Comparison of ENCODE assay signal across 27 cellular contexts in genomic region chr5:10502130-10502529, GRCh38.
"Had no signal": no experiment of that assay in that cellular context is flagged by ENCODE, and none has a peak within 500 bp of the region (broad histone marks: within the 10 kb centered on the region; RNA-seq: fewer than 3 reads in every experiment).

No MANE protein-coding gene starts in this region.

- H3K4me3 ChIP-seq: esophagus muscularis mucosa, gastroesophageal sphincter, heart left ventricle, left ventricle myocardium inferior, prostate gland, skin epidermis, stomach had no signal

- H3K36me3 ChIP-seq: esophagus muscularis mucosa, gastroesophageal sphincter, heart left ventricle, left ventricle myocardium inferior, prostate gland, stomach had no signal

- ATAC-seq: activated CD8-positive, alpha-beta T cell treated with anti-CD3 and anti-CD28 coated beads for 36 hours; activated naive CD8-positive, alpha-beta T cell treated with anti-CD3 and anti-CD28 coated beads, Interleukin-2, amount 50 U/mL, for 24 hours had no signal

- H3K4me3 Mint-ChIP-seq: activated CD4-positive, alpha-beta T cell treated with anti-CD3 and anti-CD28 coated beads, Interleukin-2, amount 10 ng/mL, durations not matched to agents 24 days and 14 days; activated CD8-positive, alpha-beta T cell treated with anti-CD3 and anti-CD28 coated beads for 36 hours; activated naive CD4-positive, alpha-beta T cell treated with anti-CD3 and anti-CD28 coated beads, Interleukin-2, amount 10 ng/mL, durations not matched to agents 7 days and 5 days; activated naive CD8-positive, alpha-beta T cell treated with anti-CD3 and anti-CD28 coated beads, Interleukin-2, amount 50 U/mL, for 24 hours; activated T-cell treated with anti-CD3 and anti-CD28 coated beads, Interleukin-2, amount 50 U/mL, for 24 hours; T-helper 2 cell treated with Interferon-gamma antibody and Interleukin-4, amounts not matched to agents 5 μg/mL and 100 μg/mL, for 36 hours had no signal

- H3K27ac ChIP-seq: esophagus muscularis mucosa, gastroesophageal sphincter, heart left ventricle, prostate gland, skin epidermis, stomach had no signal

- DNase-seq: activated CD4-positive, alpha-beta T cell treated with anti-CD3 and anti-CD28 coated beads, Interleukin-2, amount 10 ng/mL, durations not matched to agents 24 days and 14 days; activated CD4-positive, CD25-positive, alpha-beta regulatory T cell; activated CD8-positive, alpha-beta T cell treated with anti-CD3 and anti-CD28 coated beads for 36 hours; activated naive CD4-positive, alpha-beta T cell treated with anti-CD3 and anti-CD28 coated beads, Interleukin-2, amount 10 ng/mL, durations not matched to agents 7 days and 5 days; activated naive CD8-positive, alpha-beta T cell treated with anti-CD3 and anti-CD28 coated beads, Interleukin-2, amount 50 U/mL, for 24 hours; activated T-cell treated with anti-CD3 and anti-CD28 coated beads, Interleukin-2, amount 50 U/mL, for 24 hours; cerebellar nuclear complex; dermis blood vessel endothelial cell; effector memory CD4-positive, alpha-beta T cell; heart left ventricle; kidney; left ventricle myocardium inferior; mammary epithelial cell; stimulated activated CD4-positive, alpha-beta T cell treated with anti-CD3 and anti-CD28 coated beads, Interleukin-15, amount 100 ng/mL, for 24 hours; stimulated activated CD4-positive, alpha-beta T cell treated with anti-CD3 and anti-CD28 coated beads, Interleukin-4, amount 100 ng/mL, for 1 hour; stomach; SW 1271; trophoblast cell had no signal

- H3K9me3 Mint-ChIP-seq: activated CD4-positive, alpha-beta T cell treated with anti-CD3 and anti-CD28 coated beads, Interleukin-2, amount 10 ng/mL, durations not matched to agents 24 days and 14 days; activated CD8-positive, alpha-beta T cell treated with anti-CD3 and anti-CD28 coated beads for 36 hours; activated naive CD4-positive, alpha-beta T cell treated with anti-CD3 and anti-CD28 coated beads, Interleukin-2, amount 10 ng/mL, durations not matched to agents 7 days and 5 days; activated naive CD8-positive, alpha-beta T cell treated with anti-CD3 and anti-CD28 coated beads, Interleukin-2, amount 50 U/mL, for 24 hours; activated T-cell treated with anti-CD3 and anti-CD28 coated beads, Interleukin-2, amount 50 U/mL, for 24 hours; T-helper 2 cell treated with Interferon-gamma antibody and Interleukin-4, amounts not matched to agents 5 μg/mL and 100 μg/mL, for 36 hours had no signal

- FAIRE-seq: astrocyte, bronchial epithelial cell, endothelial cell of umbilical vein, kidney, TTC549 had no signal

- H3K27me3 Mint-ChIP-seq: activated CD8-positive, alpha-beta T cell treated with anti-CD3 and anti-CD28 coated beads for 36 hours; activated T-cell treated with anti-CD3 and anti-CD28 coated beads, Interleukin-2, amount 50 U/mL, for 24 hours had no signal

- H3K4me1 Mint-ChIP-seq: activated CD4-positive, alpha-beta T cell treated with anti-CD3 and anti-CD28 coated beads, Interleukin-2, amount 10 ng/mL, durations not matched to agents 24 days and 14 days; activated naive CD4-positive, alpha-beta T cell treated with anti-CD3 and anti-CD28 coated beads, Interleukin-2, amount 10 ng/mL, durations not matched to agents 7 days and 5 days had no signal

- H3K4me1 ChIP-seq: esophagus muscularis mucosa, gastroesophageal sphincter, prostate gland, stomach had no signal

- H3K27ac Mint-ChIP-seq: activated CD4-positive, alpha-beta T cell treated with anti-CD3 and anti-CD28 coated beads, Interleukin-2, amount 10 ng/mL, durations not matched to agents 24 days and 14 days; activated CD8-positive, alpha-beta T cell treated with anti-CD3 and anti-CD28 coated beads for 36 hours; activated naive CD4-positive, alpha-beta T cell treated with anti-CD3 and anti-CD28 coated beads, Interleukin-2, amount 10 ng/mL, durations not matched to agents 7 days and 5 days; activated naive CD8-positive, alpha-beta T cell treated with anti-CD3 and anti-CD28 coated beads, Interleukin-2, amount 50 U/mL, for 24 hours; activated T-cell treated with anti-CD3 and anti-CD28 coated beads, Interleukin-2, amount 50 U/mL, for 24 hours; T-helper 2 cell treated with Interferon-gamma antibody and Interleukin-4, amounts not matched to agents 5 μg/mL and 100 μg/mL, for 36 hours had no signal

- H3K36me3 Mint-ChIP-seq: activated naive CD4-positive, alpha-beta T cell treated with anti-CD3 and anti-CD28 coated beads, Interleukin-2, amount 10 ng/mL, durations not matched to agents 7 days and 5 days had no signal

- H3K27me3 ChIP-seq: esophagus muscularis mucosa, gastroesophageal sphincter, heart left ventricle, stomach had no signal

- H3K9me3 ChIP-seq: esophagus muscularis mucosa, gastroesophageal sphincter, heart left ventricle, left ventricle myocardium inferior, prostate gland, stomach had no signal
